In genomic region chr22:40679249-40679963, GRCh38 we compare ENCODE assay signal across 13 cellular contexts. TPM values are rescaled to one million over a fixed set of nuclear protein-coding genes. Genes with fewer than 3 reads are reported as not detected.
DNase-seq lines count a peak whose midpoint lies in the region; ATAC-seq, FAIRE-seq and TF ChIP-seq lines count a peak whose summit lies in the region.
"Had no signal": no experiment of that assay in that cellular context is flagged by ENCODE, and none has a peak within 500 bp of the region (broad histone marks: within the 10 kb centered on the region; RNA-seq: fewer than 3 reads in every experiment).

MCHR1 (plus strand) TSS chr22:40679484; CDS start chr22:40679653, 169 bp downstream.

- H4K5ac ChIP-seq in IMR-90 (ENCODE audit: low read depth, low read length): peak within 1 kb of the TSS; percentile 48

- no peaks in the 10 kb centered on the region for H3K36me3 ChIP-seq in IMR-90 (ENCODE audit: control insufficient read depth, insufficient read depth, low read length)
- no peaks in the 10 kb centered on the region for H3K36me3 ChIP-seq in esophagus muscularis mucosa
- no peaks in the 10 kb centered on the region for H3K36me3 ChIP-seq in neural progenitor cell

- H3K4me2 ChIP-seq in IMR-90 (ENCODE audit: low read depth, low read length) (peak within 1 kb of the TSS; percentile 68), neural progenitor cell (peak within 1 kb of the TSS; percentile 66)

- DNase-seq in AG08395 (ENCODE audit: low spot score): peak; percentile 14
- DNase-seq in IMR-90: peak; percentile 14
- no peak for DNase-seq in esophagus muscularis mucosa (ENCODE audit: extremely low spot score)
- DNase-seq in neural progenitor cell (ENCODE audit: low spot score): peak; percentile 46
- DNase-seq in H54 (ENCODE audit: insufficient read length, low spot score): no peak
- DNase-seq in SW480 (ENCODE audit: low spot score): no peak
- DNase-seq in COLO668 (lab: John Stamatoyannopoulos, UW; ENCODE audit: unreplicated experiment): no peak
- no peak for DNase-seq in NCI-H446 (lab: John Stamatoyannopoulos, UW)
- DNase-seq: activated CD8-positive, alpha-beta memory T cell treated with anti-CD3 and anti-CD28 coated beads, Interleukin-2, amount 50 U/mL, for 48 hours; Calu3 had no signal

- no peaks in the 10 kb centered on the region for H4K20me1 ChIP-seq in IMR-90 (ENCODE audit: insufficient read depth, low read length)
- no peaks in the 10 kb centered on the region for H4K20me1 ChIP-seq in neural progenitor cell (ENCODE audit: low read depth)

- H3K79me2 ChIP-seq in neural progenitor cell (ENCODE audit: low read depth): no peaks in the 10 kb centered on the region

- H3K4ac ChIP-seq in IMR-90 (ENCODE audit: low read depth, low read length): peak within 1 kb of the TSS; percentile 57; the same call in 1 of the 2 replicates

- H3K23ac ChIP-seq in IMR-90 (ENCODE audit: low read depth, low read length): peak within 1 kb of the TSS; percentile 38; the same call in 1 of the 2 replicates

- H2BK5ac ChIP-seq in IMR-90 (ENCODE audit: low read depth, low read length, poor library complexity, severe bottlenecking): no peak within 1 kb of the TSS

- H3K27me3 ChIP-seq in IMR-90 (ENCODE audit: control insufficient read depth, insufficient read depth, low read length): no peaks in the 10 kb centered on the region
- peaks cover 0 to 22% (median 4%) of the 10 kb centered on the region in 4 donors for H3K27me3 ChIP-seq in esophagus muscularis mucosa
- no peaks in the 10 kb centered on the region for H3K27me3 ChIP-seq in neural progenitor cell

- no peak within 1 kb of the TSS; the same call in 2 of the 3 replicates for H2BK15ac ChIP-seq in IMR-90 (ENCODE audit: low read depth, low read length)

- H4K8ac ChIP-seq in IMR-90 (ENCODE audit: low read depth in 2 of 2, low read length in 2 of 2): peak within 1 kb of the TSS in 1 of 2 experiments; percentile 46; a peak in 1 of 4 replicates

- no peak within 1 kb of the TSS for H2BK20ac ChIP-seq in IMR-90 (ENCODE audit: low read depth, low read length)

- no peaks in the 10 kb centered on the region for H3K79me1 ChIP-seq in IMR-90 (ENCODE audit: low read depth in 1 of 2, low read length in 2 of 2)

- H3K9me3 ChIP-seq in IMR-90 (ENCODE audit: control insufficient read depth, insufficient read depth, low read length): no peaks in the 10 kb centered on the region
- no peaks in the 10 kb centered on the region for H3K9me3 ChIP-seq in esophagus muscularis mucosa
- no peaks in the 10 kb centered on the region for H3K9me3 ChIP-seq in neural progenitor cell (ENCODE audit: low read depth)

- H3F3A ChIP-seq in neural progenitor cell (ENCODE audit: low read depth): peaks cover 40% of the 10 kb centered on the region

- peak within 1 kb of the TSS; percentile 50 for H3K14ac ChIP-seq in IMR-90 (replicated peaks; ENCODE audit: low read depth, low read length)

- no peak for TF ChIP-seq EP300 in esophagus muscularis mucosa (IDR thresholded peaks at IDR 0.05)

- TF ChIP-seq CTCF in IMR-90 (conservative IDR thresholded peaks at IDR 0.05; ENCODE audit: low read depth, low read length): no peak
- TF ChIP-seq CTCF in esophagus muscularis mucosa (IDR thresholded peaks at IDR 0.05): no peak
- no peak for TF ChIP-seq CTCF in neural progenitor cell (IDR thresholded peaks at IDR 0.05)

- peak within 1 kb of the TSS; percentile 34; the same call in 1 of the 2 replicates for H4K91ac ChIP-seq in IMR-90 (ENCODE audit: insufficient read depth, low read depth, low read length)

- H2AFZ ChIP-seq in IMR-90 (replicated peaks; ENCODE audit: low read length, poor library complexity) (peak within 1 kb of the TSS; percentile 86), neural progenitor cell (replicated peaks) (peak within 1 kb of the TSS; percentile 5)

- H3K4me3 ChIP-seq in IMR-90 (ENCODE audit: insufficient read depth, low read depth, low read length): peak within 1 kb of the TSS; percentile 29
- H3K4me3 ChIP-seq in esophagus muscularis mucosa: peak within 1 kb of the TSS; percentile 25 to 36 (median 32)
- peak within 1 kb of the TSS; percentile 21 for H3K4me3 ChIP-seq in neural progenitor cell
- H3K4me3 ChIP-seq: lung had no signal

- TF ChIP-seq POLR2A in IMR-90 (IDR thresholded peaks at IDR 0.05; ENCODE audit: low read depth, low read length) (no peak), esophagus muscularis mucosa (IDR thresholded peaks at IDR 0.05; ENCODE audit: low read depth) (no peak), H54 (IDR thresholded peaks at IDR 0.05; ENCODE audit: low read depth, low read length) (no peak)

- intact Hi-C loops in IMR-90 (cut with micrococcal nuclease) (no loop called here), esophagus muscularis mucosa (cut with DNase I) (no loop called here)

- H2BK120ac ChIP-seq in IMR-90 (ENCODE audit: low read depth, low read length): peak within 1 kb of the TSS; percentile 26

- peak within 1 kb of the TSS; percentile 13; the same call in 1 of the 2 replicates for H2AK5ac ChIP-seq in IMR-90 (ENCODE audit: low read depth, low read length)

- ATAC-seq in IMR-90 (ENCODE audit: low read depth): peak; percentile 7

- peak within 1 kb of the TSS; percentile 9 for H2AK9ac ChIP-seq in IMR-90 (replicated peaks; ENCODE audit: low read depth, low read length, poor library complexity)

- peaks cover 10% of the 10 kb centered on the region for H3K36me3 Mint-ChIP-seq in neural progenitor cell

- CTCF ChIA-PET in IMR-90 (lab: Yijun Ruan, JAX): no interaction called here

- peak within 1 kb of the TSS; percentile 90 for H3K27ac Mint-ChIP-seq in neural progenitor cell

- H3K9me3 Mint-ChIP-seq in neural progenitor cell: peaks cover 2% of the 10 kb centered on the region

- dilution Hi-C loops in IMR-90 (cut with HindIII; ENCODE audit: low sequenced_read_pairs, unreplicated experiment): no loop called here

- peaks cover 6% of the 10 kb centered on the region; the same call in 1 of the 2 replicates for H3K9me1 ChIP-seq in IMR-90 (ENCODE audit: insufficient read depth, low read length)

- peaks cover 52% of the 10 kb centered on the region for H3K4me1 Mint-ChIP-seq in neural progenitor cell

- no peak within 1 kb of the TSS for H3K9ac ChIP-seq in IMR-90 (ENCODE audit: low read depth, low read length)
- H3K9ac ChIP-seq in neural progenitor cell: no peak within 1 kb of the TSS

- H3K56ac ChIP-seq in IMR-90 (ENCODE audit: extremely low read depth, insufficient read depth, low read length): no peak within 1 kb of the TSS

- POLR2A ChIA-PET in IMR-90 (lab: Charles Lee; ENCODE audit: unreplicated experiment): no interaction called here

- 0 out of 2 replicates have a peak within 1 kb of the TSS, but pooled peaks have one; percentile 10 for H3K18ac ChIP-seq in IMR-90 (ENCODE audit: low read depth, low read length)

- H3K4me1 ChIP-seq in IMR-90 (ENCODE audit: control insufficient read depth, insufficient read depth, low read length) (peaks cover 16% of the 10 kb centered on the region), esophagus muscularis mucosa (peaks cover 17 to 27% (median 27%) of the 10 kb centered on the region in 4 donors), neural progenitor cell (peaks cover 45% of the 10 kb centered on the region)

- FAIRE-seq in H54 (lab: Jason Lieb, UNC): no peak
- FAIRE-seq: GM18507 had no signal

- peaks cover 27% of the 10 kb centered on the region for H3K27me3 Mint-ChIP-seq in neural progenitor cell (ENCODE audit: insufficient read depth, low read depth)

- H3K4me3 Mint-ChIP-seq in neural progenitor cell: peak within 1 kb of the TSS; percentile 86

- WGBS in IMR-90 (ENCODE audit: extremely low coverage in 2 of 2, insufficient read length in 1 of 2), 2 experiments: 30% methylated on average over 4 of the region's 21 CpGs; no CpG with 5 or more reads in 1 of the 2 experiments
- WGBS in esophagus muscularis mucosa: 8% methylated on average over 20 of the region's 21 CpGs

- H3K27ac ChIP-seq in IMR-90 (ENCODE audit: insufficient read depth, low read length): no peak within 1 kb of the TSS
- H3K27ac ChIP-seq in esophagus muscularis mucosa (replicated peaks in 1 of 4): no peak within 1 kb of the TSS
- H3K27ac ChIP-seq in neural progenitor cell: peak within 1 kb of the TSS; percentile 7

- BruUV-seq in IMR-90 (replicated peaks; lab: Mats Ljungman, UMichigan): no TSS peak

- in situ Hi-C loops in IMR-90 (cut with MboI; ENCODE audit: low sequenced_read_pairs): no loop called here

- no peak for TF ChIP-seq RAD21 in IMR-90 (IDR thresholded peaks at IDR 0.05; ENCODE audit: low read length)

TF ChIP-seq in IMR-90, 13 proteins besides CTCF, POLR2A, EP300 and RAD21 (continues in another document):
- TF ChIP-seq, protein P1, sequence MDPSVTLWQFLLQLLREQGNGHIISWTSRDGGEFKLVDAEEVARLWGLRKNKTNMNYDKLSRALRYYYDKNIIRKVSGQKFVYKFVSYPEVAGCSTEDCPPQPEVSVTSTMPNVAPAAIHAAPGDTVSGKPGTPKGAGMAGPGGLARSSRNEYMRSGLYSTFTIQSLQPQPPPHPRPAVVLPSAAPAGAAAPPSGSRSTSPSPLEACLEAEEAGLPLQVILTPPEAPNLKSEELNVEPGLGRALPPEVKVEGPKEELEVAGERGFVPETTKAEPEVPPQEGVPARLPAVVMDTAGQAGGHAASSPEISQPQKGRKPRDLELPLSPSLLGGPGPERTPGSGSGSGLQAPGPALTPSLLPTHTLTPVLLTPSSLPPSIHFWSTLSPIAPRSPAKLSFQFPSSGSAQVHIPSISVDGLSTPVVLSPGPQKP (IDR thresholded peaks at IDR 0.05; ENCODE audit: borderline replicate concordance, low read depth, low read length): no peak
- TF ChIP-seq RFX5 (IDR thresholded peaks at IDR 0.05; ENCODE audit: low read depth, low read length) (no peak), BHLHE40 (IDR thresholded peaks at IDR 0.05; ENCODE audit: low read depth, low read length) (no peak), SMC3 (IDR thresholded peaks at IDR 0.05; ENCODE audit: low read depth, low read length) (no peak), MAFK (IDR thresholded peaks at IDR 0.05; ENCODE audit: low read depth, low read length) (no peak), FOS (IDR thresholded peaks at IDR 0.05; ENCODE audit: low read depth, low read length) (no peak), NFE2L2 (IDR thresholded peaks at IDR 0.05; ENCODE audit: low read depth, low read length) (no peak), MAZ (IDR thresholded peaks at IDR 0.05; ENCODE audit: borderline replicate concordance, low read depth, low read length) (no peak)

RNA-seq across cellular contexts. Expression of gene MCHR1, which starts in this region (rescaled TPM):
- total RNA-seq in IMR-90 (2012; rRNA removed) (1.4 and 1.7 TPM in 2 replicates), esophagus muscularis mucosa (1 to 10 TPM in 1 of 4 donors, under 1 TPM in 1, not detected in 2; 0.33 to 2.1 TPM), neural progenitor cell (ENCODE audit: low replicate concordance) (0.45 and 2.1 TPM in 2 replicates)
- polyA plus RNA-seq in IMR-90 (2012; rRNA removed): 3.2 and 3.5 TPM in 2 replicates
- 0.79 and 4.5 TPM in 2 replicates for polyA plus RNA-seq in IMR-90 (2012; cell fraction: cytosol; rRNA removed)
- polyA plus RNA-seq in IMR-90 (2012; cell fraction: nucleus; rRNA removed; ENCODE audit: low replicate concordance): 2.0 TPM in 2 replicates
- total RNA-seq: Calu3, SK-MEL-5 had no signal

Comparison
In these comparisons a context has a peak if more than half of its experiments do, and no peak if none do; other contexts are left out.
1. DNase-seq: peak in AG08395 (single experiment), IMR-90 (single experiment) and neural progenitor cell (single experiment); none in esophagus muscularis mucosa (single experiment), H54 (single experiment), SW480 (single experiment), COLO668 (single experiment) and NCI-H446 (0 of 2).
2. Peak in every context shown above with its lines, with median percentiles within 50 percentile points of each other: H3K4me3 ChIP-seq.